Comparison of ENCODE assay signal across 3 cellular contexts in genomic region chr12:113768850-113769249, GRCh38.
TF ChIP-seq lines count a peak whose summit lies in the region.

No MANE protein-coding gene starts in this region.

TF ChIP-seq in HepG2, 621 proteins besides CTCF, POLR2A, EP300 and RAD21:
- peak; percentile 26; the same call in 1 of the 2 replicates for TF ChIP-seq ZMYM3 (CRISPR knock-in tag; IDR thresholded peaks at IDR 0.05)
- peak; percentile 93 for TF ChIP-seq ZNF768 (CRISPR knock-in tag; IDR thresholded peaks at IDR 0.05)
- TF ChIP-seq TOE1 (CRISPR knock-in tag; IDR thresholded peaks at IDR 0.05) = no peak
- no peak for TF ChIP-seq SP5 (CRISPR knock-in tag; IDR thresholded peaks at IDR 0.05; ENCODE audit: borderline replicate concordance, low read depth)

TF ChIP-seq in HEK293, 187 proteins besides CTCF, POLR2A, EP300 and RAD21:
- peak; percentile 52 for TF ChIP-seq ZNF664 (tag by site-specific recombination; IDR thresholded peaks at IDR 0.05)
- no peak for TF ChIP-seq ZNF148 (tag by site-specific recombination; IDR thresholded peaks at IDR 0.05; ENCODE audit: borderline replicate concordance)
- TF ChIP-seq KLF10 (tag by site-specific recombination; IDR thresholded peaks at IDR 0.05) = no peak
- TF ChIP-seq ZNF280D (tag by site-specific recombination; IDR thresholded peaks at IDR 0.05) = no peak
- no peak for TF ChIP-seq ZFHX2 (tag by site-specific recombination; conservative IDR thresholded peaks at IDR 0.05)
- TF ChIP-seq ZNF768 (tag by site-specific recombination; IDR thresholded peaks at IDR 0.05) = 0 out of 2 replicates have a peak, but pooled peaks have one; percentile 12
- TF ChIP-seq ZIC2 (tag by site-specific recombination; IDR thresholded peaks at IDR 0.05) = no peak
- TF ChIP-seq ZNF610 (tag by site-specific recombination; IDR thresholded peaks at IDR 0.05; ENCODE audit: borderline replicate concordance) = no peak
- TF ChIP-seq ZNF555 (tag by site-specific recombination; conservative IDR thresholded peaks at IDR 0.05) = no peak
- no peak for TF ChIP-seq ZFP41 (tag by site-specific recombination; IDR thresholded peaks at IDR 0.05; ENCODE audit: borderline replicate concordance)

TF ChIP-seq in K562, 482 proteins besides CTCF, POLR2A, EP300 and RAD21:
- TF ChIP-seq HNRNPL (IDR thresholded peaks at IDR 0.05; ENCODE audit: low read depth, low read length) (no peak), POLR2B (IDR thresholded peaks at IDR 0.05; ENCODE audit: low read depth, partially characterized antibody) (no peak), ZFP36 (IDR thresholded peaks at IDR 0.05; ENCODE audit: low read depth, low read length, partially characterized antibody) (peak; percentile 63), RBM25 (IDR thresholded peaks at IDR 0.05; ENCODE audit: low read depth, low read length, severe bottlenecking) (peak; percentile 65), KDM1A (IDR thresholded peaks at IDR 0.05) (0 out of 4 replicates have a peak, but pooled peaks of 1 of the 2 experiments have one; percentile 15)
